Comparison of ENCODE assay signal across 11 cellular contexts in genomic region chr11:10725114-10725906, GRCh38. TPM values are rescaled to one million over a fixed set of nuclear protein-coding genes. Genes with fewer than 3 reads are reported as not detected.
DNase-seq lines count a peak whose midpoint lies in the region; FAIRE-seq and TF ChIP-seq lines count a peak whose summit lies in the region.
"Had no signal": no experiment of that assay in that cellular context is flagged by ENCODE, and none has a peak within 500 bp of the region (broad histone marks: within the 10 kb centered on the region; RNA-seq: fewer than 3 reads in every experiment).

No MANE protein-coding gene starts in this region.

- H3K9ac ChIP-seq in Loucy (ENCODE audit: low read depth, low read length, poor library complexity, severe bottlenecking) = no peak overlapping the region

- peak overlapping the region in 2 of 7 donors; percentile 23 to 63 for H3K27ac Mint-ChIP-seq in CD4-positive, alpha-beta memory T cell
- peak overlapping the region; percentile 46 for H3K27ac Mint-ChIP-seq in activated naive CD4-positive, alpha-beta T cell treated with anti-CD3 and anti-CD28 coated beads for 36 hours
- H3K27ac Mint-ChIP-seq: nephron progenitor cell had no signal

- peak overlapping the region; percentile 27 for H3K4me2 ChIP-seq in Loucy (ENCODE audit: low read depth, low read length, poor library complexity, severe bottlenecking)

- H3K79me2 ChIP-seq in Loucy (ENCODE audit: insufficient read depth, low read length) = no peaks in the 10 kb centered on the region

- H3K9me2 ChIP-seq in Loucy (replicated peaks; ENCODE audit: low read depth, low read length) = no peaks in the 10 kb centered on the region

- H4K20me1 ChIP-seq in Loucy (ENCODE audit: insufficient read depth, low read length, poor library complexity, severe bottlenecking) = no peaks in the 10 kb centered on the region

- TF ChIP-seq POLR2A in GM12891 (IDR thresholded peaks at IDR 0.05; ENCODE audit: low read depth, low read length) (no peak), esophagus muscularis mucosa (IDR thresholded peaks at IDR 0.05; ENCODE audit: low read depth) (no peak)

- H3K4me3 Mint-ChIP-seq in CD4-positive, alpha-beta memory T cell = peak overlapping the region in 5 of 8 donors; percentile 32 to 61 (median 49)
- H3K4me3 Mint-ChIP-seq in activated naive CD4-positive, alpha-beta T cell treated with anti-CD3 and anti-CD28 coated beads for 36 hours = no peak overlapping the region
- H3K4me3 Mint-ChIP-seq: nephron progenitor cell had no signal

- H3K4me1 Mint-ChIP-seq in CD4-positive, alpha-beta memory T cell = peaks cover 13 to 22% (median 16%) of the 10 kb centered on the region in 4 donors
- peaks cover 22% of the 10 kb centered on the region for H3K4me1 Mint-ChIP-seq in activated naive CD4-positive, alpha-beta T cell treated with anti-CD3 and anti-CD28 coated beads for 36 hours (ENCODE audit: low read depth)

- POLR2A ChIA-PET in CD4-positive, alpha-beta memory T cell (lab: Charles Lee; ENCODE audit: partially characterized antibody) = interaction anchor here (1.9 kb wide), 1 partner anchor 84 kb away, joined by 5 read pairs; the partner anchor contains the start of gene EIF4G2

- intact Hi-C loops in CD4-positive, alpha-beta memory T cell (cut with micrococcal nuclease) = no loop called here
- intact Hi-C loops in activated naive CD4-positive, alpha-beta T cell treated with anti-CD3 and anti-CD28 coated beads for 36 hours (cut with micrococcal nuclease) = no loop called here
- intact Hi-C loops in esophagus muscularis mucosa (cut with DNase I) = no loop called here

- H3K9me3 Mint-ChIP-seq in CD4-positive, alpha-beta memory T cell = no peaks in the 10 kb centered on the region
- H3K9me3 Mint-ChIP-seq in activated naive CD4-positive, alpha-beta T cell treated with anti-CD3 and anti-CD28 coated beads for 36 hours = peaks cover 4% of the 10 kb centered on the region

- WGBS in esophagus muscularis mucosa = 89% methylated on average over 9 of the region's 9 CpGs

- CTCF ChIA-PET in CD4-positive, alpha-beta memory T cell (lab: Charles Lee; ENCODE audit: partially characterized antibody) = interaction anchor here (1.1 to 2.5 kb wide), 2 partner anchors 274 to 319 kb away, joined by 3 to 7 read pairs; no protein-coding TSS in a partner anchor
- CTCF ChIA-PET in activated naive CD4-positive, alpha-beta T cell treated with anti-CD3 and anti-CD28 coated beads for 36 hours (lab: Charles Lee) = interaction anchor here (0.8 kb wide), 2 partner anchors 16 to 312 kb away, joined by 3 read pairs; no protein-coding TSS in a partner anchor

- H3K27me3 ChIP-seq in CD4-positive, alpha-beta memory T cell (ENCODE audit: insufficient read depth, low read length) = no peaks in the 10 kb centered on the region
- H3K27me3 ChIP-seq in Loucy (ENCODE audit: insufficient read depth, low read length, poor library complexity, severe bottlenecking) (no peaks in the 10 kb centered on the region), esophagus muscularis mucosa (no peaks in the 10 kb centered on the region)
- H3K27me3 ChIP-seq: dorsolateral prefrontal cortex had no signal

- H3K4me3 ChIP-seq in CD4-positive, alpha-beta memory T cell (ENCODE audit: low read length in 2 of 2) = no peak overlapping the region
- H3K4me3 ChIP-seq in Loucy (ENCODE audit: low read length, poor library complexity, severe bottlenecking) (no peak overlapping the region), esophagus muscularis mucosa (no peak overlapping the region)
- H3K4me3 ChIP-seq: dorsolateral prefrontal cortex had no signal

- no peaks in the 10 kb centered on the region for H3K36me3 ChIP-seq in CD4-positive, alpha-beta memory T cell (ENCODE audit: insufficient read depth, low read length)
- H3K36me3 ChIP-seq in Loucy (ENCODE audit: insufficient read depth, low read length) = no peaks in the 10 kb centered on the region
- no peaks in the 10 kb centered on the region for H3K36me3 ChIP-seq in esophagus muscularis mucosa

- H3K9me3 ChIP-seq in CD4-positive, alpha-beta memory T cell (ENCODE audit: control insufficient read depth in 1 of 2, low read length in 2 of 2) = no peaks in the 10 kb centered on the region
- H3K9me3 ChIP-seq in Loucy (ENCODE audit: insufficient read depth, low read depth, low read length) = no peaks in the 10 kb centered on the region
- no peaks in the 10 kb centered on the region for H3K9me3 ChIP-seq in esophagus muscularis mucosa

- no peak for TF ChIP-seq CTCF in Loucy (conservative IDR thresholded peaks at IDR 0.05; ENCODE audit: low read length)
- TF ChIP-seq CTCF in esophagus muscularis mucosa (IDR thresholded peaks at IDR 0.05) = no peak

- 0 out of 2 replicates have a peak, but pooled peaks cover 3% of the 10 kb centered on the region for H3F3A ChIP-seq in Loucy (ENCODE audit: low read depth)

- peak in 3 of 5 donors; percentile 19 to 21 (median 21) for DNase-seq in CD4-positive, alpha-beta memory T cell
- peak; percentile 43 for DNase-seq in activated naive CD4-positive, alpha-beta T cell treated with anti-CD3 and anti-CD28 coated beads for 36 hours
- DNase-seq in medulla oblongata (ENCODE audit: extremely low spot score) (peak; percentile 17), DMS114 treated with DMSO at 0.1 percent for 48 hours (lab: John Stamatoyannopoulos, UW; ENCODE audit: unreplicated experiment) (no peak), GM12891 (ENCODE audit: insufficient read length, low spot score) (no peak), NCI-H1930 (lab: John Stamatoyannopoulos, UW) (no peak), esophagus muscularis mucosa (ENCODE audit: extremely low spot score) (no peak)
- DNase-seq: dorsolateral prefrontal cortex, nephron progenitor cell had no signal

- peaks cover 0 to 4% of the 10 kb centered on the region in 2 donors for H3K27me3 Mint-ChIP-seq in CD4-positive, alpha-beta memory T cell
- no peaks in the 10 kb centered on the region for H3K27me3 Mint-ChIP-seq in activated naive CD4-positive, alpha-beta T cell treated with anti-CD3 and anti-CD28 coated beads for 36 hours (ENCODE audit: low read depth)

- peaks cover 16% of the 10 kb centered on the region for H3K4me1 ChIP-seq in CD4-positive, alpha-beta memory T cell (ENCODE audit: insufficient read depth, low read length)
- H3K4me1 ChIP-seq in Loucy (ENCODE audit: insufficient read depth, low read length, poor library complexity, severe bottlenecking) (peaks cover 79% of the 10 kb centered on the region), esophagus muscularis mucosa (peaks cover 0 to 23% (median 15%) of the 10 kb centered on the region in 4 donors)

- TF ChIP-seq EP300 in esophagus muscularis mucosa (IDR thresholded peaks at IDR 0.05) = no peak

- H3K36me3 Mint-ChIP-seq in CD4-positive, alpha-beta memory T cell = no peaks in the 10 kb centered on the region
- H3K36me3 Mint-ChIP-seq in activated naive CD4-positive, alpha-beta T cell treated with anti-CD3 and anti-CD28 coated beads for 36 hours (ENCODE audit: low read depth) = no peaks in the 10 kb centered on the region

- no peak overlapping the region for H3K27ac ChIP-seq in CD4-positive, alpha-beta memory T cell (ENCODE audit: low read depth, low read length)
- no peak overlapping the region for H3K27ac ChIP-seq in esophagus muscularis mucosa (replicated peaks in 1 of 4)
- H3K27ac ChIP-seq: dorsolateral prefrontal cortex had no signal

- FAIRE-seq in GM12891 (lab: Jason Lieb, UNC) = no peak
- FAIRE-seq: GM18507 had no signal

- no peak overlapping the region for H2AFZ ChIP-seq in Loucy (ENCODE audit: low read length)

TF ChIP-seq in GM12891, 5 proteins besides CTCF, POLR2A, EP300 and RAD21:
- no peak for TF ChIP-seq PAX5 (IDR thresholded peaks at IDR 0.05; ENCODE audit: insufficient read depth, low read length, severe bottlenecking)
- TF ChIP-seq TAF1 (IDR thresholded peaks at IDR 0.05; ENCODE audit: low read depth, low read length) = no peak
- no peak for TF ChIP-seq POU2F2 (IDR thresholded peaks at IDR 0.05; ENCODE audit: low read depth, low read length)
- TF ChIP-seq POLR2AphosphoS5 (IDR thresholded peaks at IDR 0.05; ENCODE audit: low read depth, low read length) = no peak

RNA-seq across cellular contexts. Expression of gene CTR9, which starts 25.7 kb away (rescaled TPM):
- total RNA-seq in CD4-positive, alpha-beta memory T cell = 10 to 100 TPM; 57.2 to 68.6 TPM
- 10 to 100 TPM; 39.7 to 58.8 TPM for polyA plus RNA-seq in CD4-positive, alpha-beta memory T cell
- total RNA-seq in activated naive CD4-positive, alpha-beta T cell treated with anti-CD3 and anti-CD28 coated beads for 36 hours = 10 to 100 TPM; 28.7 to 29.7 TPM
- polyA plus RNA-seq in GM12891 (2012; ENCODE audit: low read depth, missing spikeins) = 23.8 TPM
- total RNA-seq in esophagus muscularis mucosa = 10 to 100 TPM; 17.9 to 26.6 (median 19.4) TPM

RNA-seq across cellular contexts. Expression of gene IRAG1, which starts 31.8 kb away (rescaled TPM):
- not detected for total RNA-seq in CD4-positive, alpha-beta memory T cell
- not detected for polyA plus RNA-seq in CD4-positive, alpha-beta memory T cell
- not detected for total RNA-seq in activated naive CD4-positive, alpha-beta T cell treated with anti-CD3 and anti-CD28 coated beads for 36 hours
- 0.01 TPM for polyA plus RNA-seq in GM12891 (2012; ENCODE audit: low read depth, missing spikeins)
- total RNA-seq in esophagus muscularis mucosa = 100 to 1,000 TPM; 205 to 338 (median 276) TPM

Comparison
In these comparisons a context has a peak if more than half of its experiments do, and no peak if none do; other contexts are left out.
1. DNase-seq: peak in CD4-positive, alpha-beta memory T cell (3 of 5), activated naive CD4-positive, alpha-beta T cell treated with anti-CD3 and anti-CD28 coated beads for 36 hours (single experiment) and medulla oblongata (single experiment); none in DMS114 treated with DMSO at 0.1 percent for 48 hours (single experiment), GM12891 (single experiment), NCI-H1930 (0 of 2) and esophagus muscularis mucosa (single experiment).
2. RNA of gene IRAG1, which starts 31.8 kb away (total RNA-seq): 205 to 338 TPM in esophagus muscularis mucosa; not detected in CD4-positive, alpha-beta memory T cell and not detected in activated naive CD4-positive, alpha-beta T cell treated with anti-CD3 and anti-CD28 coated beads for 36 hours; every median in the first group is over 100 times any median in the second.